1 cellular context compared by ENCODE assay signal in the genomic region with DNA sequence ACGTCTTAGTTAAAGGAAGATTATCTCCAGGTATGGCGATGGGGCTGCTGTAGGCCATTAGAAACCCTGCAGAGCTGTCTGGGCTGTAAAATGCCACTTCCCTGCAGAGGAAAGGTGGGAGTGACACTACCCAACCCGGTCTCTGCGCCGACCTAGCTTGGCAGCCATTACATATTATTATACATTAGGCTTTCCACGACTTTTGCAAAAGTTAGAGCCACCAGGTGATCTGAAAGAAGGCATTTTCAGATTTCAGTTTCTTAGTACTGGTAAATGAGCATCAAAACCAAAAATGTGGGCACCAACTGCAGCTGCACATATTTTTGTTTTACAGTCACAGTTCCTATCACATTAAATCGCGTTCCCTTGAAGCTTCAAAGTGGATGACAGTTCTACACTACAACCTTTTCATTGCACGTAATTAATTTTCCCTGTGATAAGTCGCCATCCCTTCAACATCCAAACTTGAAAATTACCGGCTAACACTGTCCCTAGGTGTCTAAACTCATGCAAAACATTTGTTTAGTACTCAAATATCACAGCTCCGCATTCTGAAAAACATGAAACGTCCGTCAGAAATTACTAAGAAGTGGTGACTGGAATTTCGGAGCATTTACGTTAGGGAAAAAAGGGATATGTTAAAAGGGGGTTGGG.
TF ChIP-seq lines count a peak whose summit lies in the region.

No MANE protein-coding gene starts in this region.

TF ChIP-seq in HCT116, 20 proteins besides CTCF, POLR2A, EP300 and RAD21 (continued from another document):
- no peak for TF ChIP-seq TCF7L2 (IDR thresholded peaks at IDR 0.05; ENCODE audit: borderline replicate concordance, extremely low read depth, insufficient read depth, insufficient read length)
